21 cellular contexts compared by ENCODE assay signal in the genomic region with DNA sequence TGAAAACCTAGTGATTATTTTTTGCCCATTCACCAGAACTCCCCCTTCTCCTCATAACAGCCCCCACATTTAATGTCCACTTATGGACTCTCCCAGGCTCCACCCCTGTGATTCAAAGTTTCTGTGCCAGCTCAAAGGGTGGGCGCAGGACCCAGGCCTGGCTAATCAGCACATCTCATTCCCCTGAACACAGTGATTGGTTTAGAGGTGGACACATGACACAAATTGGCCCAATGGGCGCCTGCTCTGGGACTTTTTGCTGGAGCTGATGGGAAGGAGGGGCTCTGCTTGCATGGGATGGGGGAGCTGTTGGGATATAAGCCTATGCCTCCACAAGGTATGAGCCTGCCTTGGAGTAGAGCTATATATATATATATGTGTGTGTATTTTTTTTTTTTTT. TPM values are rescaled to one million over a fixed set of nuclear protein-coding genes. Genes with fewer than 3 reads are reported as not detected.
A peak's percentile ranks its signal among the peaks of the same experiment; 100 is the strongest.
DNase-seq lines count a peak whose midpoint lies in the region; ATAC-seq, FAIRE-seq and TF ChIP-seq lines count a peak whose summit lies in the region.
"Had no signal": no experiment of that assay in that cellular context is flagged by ENCODE, and none has a peak within 500 bp of the region (broad histone marks: within the 10 kb centered on the region; RNA-seq: fewer than 3 reads in every experiment).

No MANE protein-coding gene starts in this region.

- no peak overlapping the region for H2AFZ ChIP-seq in HepG2 (ENCODE audit: low read length)

- TF ChIP-seq POLR2A in HepG2 (IDR thresholded peaks at IDR 0.05; ENCODE audit: insufficient read depth in 1 of 2, low read depth in 2 of 2, low read length in 2 of 2): no peak
- no peak for TF ChIP-seq POLR2A in right lobe of liver (IDR thresholded peaks at IDR 0.05)

- H3K27me3 ChIP-seq in HepG2 (ENCODE audit: control insufficient read depth in 1 of 2, insufficient read depth in 2 of 2, low read length in 2 of 2): no peaks in the 10 kb centered on the region
- no peaks in the 10 kb centered on the region for H3K27me3 ChIP-seq in right lobe of liver
- H3K27me3 ChIP-seq: BLaER1 treated with 17β-estradiol and CSF1 and Interleukin-3, amounts not matched to agents 10 nM and 100 nM had no signal

- H3K36me3 Mint-ChIP-seq in WTC11 (peaks cover 16% of the 10 kb centered on the region), HFFc6 (ENCODE audit: low read depth) (peaks cover 6% of the 10 kb centered on the region), nephron progenitor cell (ENCODE audit: low read depth) (peaks cover 3% of the 10 kb centered on the region)
- H3K36me3 Mint-ChIP-seq: CD8-positive, alpha-beta T cell had no signal

- FAIRE-seq in HepG2 (lab: Jason Lieb, UNC): no peak
- FAIRE-seq: GM12891, GM19239, H54, HTR-8/SVneo had no signal

- no peak for TF ChIP-seq EP300 in HepG2 (IDR thresholded peaks at IDR 0.05; ENCODE audit: low read depth in 2 of 2, low read length in 2 of 2)
- no peak for TF ChIP-seq EP300 in HepG2 (CRISPR knock-in tag; IDR thresholded peaks at IDR 0.05; ENCODE audit: borderline replicate concordance)

- no TSS peak for BruUV-seq in HepG2 (replicated peaks; lab: Mats Ljungman, UMichigan)

- in situ Hi-C loops in HepG2 (cut with HindIII; ENCODE audit: extremely low pct_ligation_motif_present, low pct_unique_long_range_greater_than_20kb): no loop called here

- POLR2A ChIA-PET in HepG2 (lab: Yijun Ruan, JAX): interaction anchor here (1.2 to 1.4 kb wide), 2 partner anchors 9 to 15 kb away, joined by 3 to 6 read pairs; no protein-coding TSS in a partner anchor
- POLR2A ChIA-PET in WTC11 (lab: Charles Lee): interaction anchor here (1.4 kb wide), 1 partner anchor 9 kb away, joined by 5 read pairs; no protein-coding TSS in a partner anchor

- H3K4me1 ChIP-seq in HepG2 (ENCODE audit: insufficient read depth, low read length) (peaks cover 26% of the 10 kb centered on the region), right lobe of liver (no peaks in the 10 kb centered on the region)

- ATAC-seq in HepG2 (no peak), right lobe of liver (no peak), WTC11 (peak; percentile 38; the same call in 1 of the 2 replicates)
- ATAC-seq in stimulated activated naive CD8-positive, alpha-beta T cell treated with anti-CD3 and anti-CD28 coated beads, Interleukin-15, amount 100 ng/mL, for 72 hours: no peak
- ATAC-seq: CD8-positive, alpha-beta T cell had no signal

- no peaks in the 10 kb centered on the region for H3K9me3 ChIP-seq in HepG2 (ENCODE audit: low read length)
- no peaks in the 10 kb centered on the region for H3K9me3 ChIP-seq in right lobe of liver

- H3K27ac ChIP-seq in HepG2 (ENCODE audit: extremely low read length, insufficient read depth, low read length) (no peak overlapping the region), right lobe of liver (no peak overlapping the region)
- H3K27ac ChIP-seq: BLaER1 treated with 17β-estradiol and CSF1 and Interleukin-3, amounts not matched to agents 10 nM and 100 nM had no signal

- H3K36me3 ChIP-seq in HepG2 (replicated peaks in 1 of 2; ENCODE audit: control insufficient read depth in 1 of 2, insufficient read depth in 2 of 2, low read length in 2 of 2): no peaks in the 10 kb centered on the region
- H3K36me3 ChIP-seq in right lobe of liver: no peaks in the 10 kb centered on the region
- H3K36me3 ChIP-seq: BLaER1 treated with 17β-estradiol and CSF1 and Interleukin-3, amounts not matched to agents 10 nM and 100 nM had no signal

- H4K20me1 ChIP-seq in HepG2 (ENCODE audit: insufficient read depth, low read length): no peaks in the 10 kb centered on the region
- H4K20me1 ChIP-seq: BLaER1 treated with 17β-estradiol and CSF1 and Interleukin-3, amounts not matched to agents 10 nM and 100 nM had no signal

- H3K4me2 ChIP-seq in HepG2 (ENCODE audit: low read depth, low read length): no peak overlapping the region
- H3K4me2 ChIP-seq: BLaER1 treated with 17β-estradiol and CSF1 and Interleukin-3, amounts not matched to agents 10 nM and 100 nM had no signal

- H3K4me3 ChIP-seq in HepG2 (replicated peaks in 1 of 3; ENCODE audit: insufficient read depth in 1 of 3, low read depth in 2 of 3, low read length in 3 of 3): no peak overlapping the region
- H3K4me3 ChIP-seq in right lobe of liver: no peak overlapping the region
- H3K4me3 ChIP-seq: BLaER1 treated with 17β-estradiol and CSF1 and Interleukin-3, amounts not matched to agents 10 nM and 100 nM had no signal

- no peaks in the 10 kb centered on the region for H3K79me2 ChIP-seq in HepG2 (ENCODE audit: insufficient read depth, low read length)

- no peak overlapping the region for H3K27ac Mint-ChIP-seq in WTC11
- H3K27ac Mint-ChIP-seq in HFFc6: no peak overlapping the region
- no peak overlapping the region for H3K27ac Mint-ChIP-seq in stimulated activated naive CD8-positive, alpha-beta T cell treated with anti-CD3 and anti-CD28 coated beads, Interleukin-15, amount 100 ng/mL, for 72 hours
- no peak overlapping the region for H3K27ac Mint-ChIP-seq in nephron progenitor cell
- H3K27ac Mint-ChIP-seq: CD8-positive, alpha-beta T cell had no signal

- H3K4me1 Mint-ChIP-seq in WTC11 (peaks cover 4% of the 10 kb centered on the region), HFFc6 (ENCODE audit: low read depth) (peaks cover 16% of the 10 kb centered on the region), nephron progenitor cell (peaks cover 17% of the 10 kb centered on the region)
- H3K4me1 Mint-ChIP-seq in stimulated activated naive CD8-positive, alpha-beta T cell treated with anti-CD3 and anti-CD28 coated beads, Interleukin-15, amount 100 ng/mL, for 72 hours: peaks cover 8% of the 10 kb centered on the region

- no peak overlapping the region for H3K9ac ChIP-seq in HepG2 (ENCODE audit: insufficient read depth, low read depth, low read length)
- H3K9ac ChIP-seq: BLaER1 treated with 17β-estradiol and CSF1 and Interleukin-3, amounts not matched to agents 10 nM and 100 nM had no signal

- TF ChIP-seq CTCF in HepG2 (CRISPR knock-in tag; IDR thresholded peaks at IDR 0.05): no peak
- TF ChIP-seq CTCF in right lobe of liver (IDR thresholded peaks at IDR 0.05): no peak
- TF ChIP-seq CTCF in WTC11 (IDR thresholded peaks at IDR 0.05): no peak
- TF ChIP-seq CTCF in HFFc6 (IDR thresholded peaks at IDR 0.05): no peak
- no peak for TF ChIP-seq CTCF in nephron progenitor cell (IDR thresholded peaks at IDR 0.05)

- WGBS in HepG2 (ENCODE audit: low lambda C conversion rate): 58% methylated on average over 2 of the region's 2 CpGs
- 100% methylated on average over 1 of the region's 2 CpGs for WGBS in right lobe of liver (ENCODE audit: insufficient coverage, low coverage, low lambda C conversion rate, missing lambda C conversion rate)

- no peak for TF ChIP-seq RAD21 in HepG2 (CRISPR knock-in tag; IDR thresholded peaks at IDR 0.05)

- intact Hi-C loops in HepG2 (cut with micrococcal nuclease; ENCODE audit: unreplicated experiment) (no loop called here), right lobe of liver (cut with DNase I) (no loop called here)

- no peak for DNase-seq in HepG2 (ENCODE audit: low spot score)
- no peak for DNase-seq in right lobe of liver
- no peak for DNase-seq in WTC11 (ENCODE audit: low spot score)
- no peak for DNase-seq in HFFc6
- no peak for DNase-seq in stimulated activated naive CD8-positive, alpha-beta T cell treated with anti-CD3 and anti-CD28 coated beads, Interleukin-15, amount 100 ng/mL, for 72 hours
- DNase-seq in nephron progenitor cell: no peak
- DNase-seq: 8988T; Calu3; CD8-positive, alpha-beta T cell; DMS 273 treated with DMSO at 0.1 percent for 48 hours; DMS53; DND-41; EL; HCEC 1CT had no signal

- CTCF ChIA-PET in HepG2 (lab: Yijun Ruan, JAX; ENCODE audit: low intra/inter-chr PET ratio, low total read pairs) (no interaction called here), WTC11 (lab: Charles Lee) (interaction anchor here (1.3 to 3.4 kb wide), 4 partner anchors 7 to 45 kb away, joined by 4 to 26 read pairs (median 9); partner anchors contain the start of gene PRKCSH)

- peaks cover 13% of the 10 kb centered on the region for H3K9me3 Mint-ChIP-seq in WTC11
- H3K9me3 Mint-ChIP-seq in HFFc6: no peaks in the 10 kb centered on the region
- peaks cover 4 to 9% of the 10 kb centered on the region in 2 donors for H3K9me3 Mint-ChIP-seq in stimulated activated naive CD8-positive, alpha-beta T cell treated with anti-CD3 and anti-CD28 coated beads, Interleukin-15, amount 100 ng/mL, for 72 hours
- peaks cover 4% of the 10 kb centered on the region for H3K9me3 Mint-ChIP-seq in nephron progenitor cell
- H3K9me3 Mint-ChIP-seq: CD8-positive, alpha-beta T cell had no signal

- H3K27me3 Mint-ChIP-seq in WTC11 (ENCODE audit: low read depth): no peaks in the 10 kb centered on the region; the same call in 1 of the 2 replicates
- no peaks in the 10 kb centered on the region; the same call in 1 of the 2 replicates for H3K27me3 Mint-ChIP-seq in HFFc6 (ENCODE audit: insufficient read depth)
- H3K27me3 Mint-ChIP-seq in stimulated activated naive CD8-positive, alpha-beta T cell treated with anti-CD3 and anti-CD28 coated beads, Interleukin-15, amount 100 ng/mL, for 72 hours: peaks cover 5% of the 10 kb centered on the region
- H3K27me3 Mint-ChIP-seq in nephron progenitor cell (ENCODE audit: low read depth, poor library complexity): peaks cover 4% of the 10 kb centered on the region

- H3K4me3 Mint-ChIP-seq in WTC11 (no peak overlapping the region), HFFc6 (no peak overlapping the region), nephron progenitor cell (no peak overlapping the region)
- H3K4me3 Mint-ChIP-seq in stimulated activated naive CD8-positive, alpha-beta T cell treated with anti-CD3 and anti-CD28 coated beads, Interleukin-15, amount 100 ng/mL, for 72 hours: no peak overlapping the region
- H3K4me3 Mint-ChIP-seq: CD8-positive, alpha-beta T cell had no signal

RNA-seq across cellular contexts. Expression of gene EPOR, which starts 6.2 kb away (rescaled TPM):
- 1.2 and 2.9 TPM in 2 replicates for total RNA-seq in HepG2 (2016; rRNA removed; fragmentation: Illumina TruSeq; extraction: Trizol)
- total RNA-seq in HepG2 (2016; cell fraction: cytosol; rRNA removed; fragmentation: Illumina TruSeq; extraction: Trizol; ENCODE audit: low read depth): 0.61 and 0.88 TPM in 2 replicates
- 1.4 and 2.9 TPM in 2 replicates for total RNA-seq in HepG2 (2016; cell fraction: insoluble cytoplasmic fraction; rRNA removed; fragmentation: Illumina TruSeq; extraction: Trizol)
- 2.3 and 2.5 TPM in 2 replicates for total RNA-seq in HepG2 (2016; cell fraction: membrane; rRNA removed; fragmentation: Illumina TruSeq; extraction: Trizol)
- total RNA-seq in HepG2 (2016; cell fraction: nucleus; rRNA removed; fragmentation: Illumina TruSeq; extraction: Trizol): 2.5 and 3.1 TPM in 2 replicates
- 5.3 and 7.0 TPM in 2 replicates for polyA plus RNA-seq in HepG2 (2011; rRNA removed)
- polyA plus RNA-seq in HepG2 (2011; cell fraction: cytosol; rRNA removed): 3.4 and 5.3 TPM in 2 replicates
- 46.2 and 52.8 TPM in 2 replicates for polyA plus RNA-seq in HepG2 (2011; cell fraction: nucleus; rRNA removed)
- 3.2 and 4.2 TPM in 2 replicates for polyA plus RNA-seq in HepG2 (2012)
- polyA plus RNA-seq in HepG2 (2016; cell fraction: cytosol; fragmentation: Illumina TruSeq; extraction: Trizol; ENCODE audit: low read depth): 1.4 and 1.7 TPM in 2 replicates
- 2.0 and 2.2 TPM in 2 replicates for polyA plus RNA-seq in HepG2 (2016; cell fraction: insoluble cytoplasmic fraction; fragmentation: Illumina TruSeq; extraction: Trizol; ENCODE audit: low read depth)
- polyA plus RNA-seq in HepG2 (2016; cell fraction: membrane; fragmentation: Illumina TruSeq; extraction: Trizol; ENCODE audit: low read depth): 2.5 and 3.1 TPM in 2 replicates
- 8.5 and 9.5 TPM in 2 replicates for polyA plus RNA-seq in HepG2 (2016; cell fraction: nucleus; fragmentation: Illumina TruSeq; extraction: Trizol; ENCODE audit: insufficient read depth, low read depth)
- polyA minus RNA-seq in HepG2 (2011; rRNA and poly(A)+ RNA removed; ENCODE audit: low replicate concordance): 5.8 and 9.7 TPM in 2 replicates
- 1.8 and 3.3 TPM in 2 replicates for polyA minus RNA-seq in HepG2 (2011; cell fraction: cytosol; rRNA and poly(A)+ RNA removed)
- polyA minus RNA-seq in HepG2 (2011; cell fraction: nucleus; rRNA and poly(A)+ RNA removed): 2.6 and 2.7 TPM in 2 replicates
- 1 to 10 TPM; 4.9 to 8.7 (median 7.1) TPM for total RNA-seq in right lobe of liver
- total RNA-seq in WTC11 (2021): 16.8 to 20.9 TPM (median 20.4 TPM) in 3 replicates
- 1 to 10 TPM; 6.1 to 8.3 (median 7.1) TPM for total RNA-seq in HFFc6 (2021; fragmentation: NEBNext Ultra II Directional; extraction: Animal tissue kit (Norgen Biotek cat#: 25700))

RNA-seq across cellular contexts. Expression of gene SWSAP1, which starts 15.9 kb away (rescaled TPM):
- total RNA-seq in HepG2 (2016; rRNA removed; fragmentation: Illumina TruSeq; extraction: Trizol): 3.1 and 3.3 TPM in 2 replicates
- total RNA-seq in HepG2 (2016; cell fraction: cytosol; rRNA removed; fragmentation: Illumina TruSeq; extraction: Trizol; ENCODE audit: low read depth): 0.81 and 1.5 TPM in 2 replicates
- 3.1 and 3.4 TPM in 2 replicates for total RNA-seq in HepG2 (2016; cell fraction: insoluble cytoplasmic fraction; rRNA removed; fragmentation: Illumina TruSeq; extraction: Trizol)
- total RNA-seq in HepG2 (2016; cell fraction: membrane; rRNA removed; fragmentation: Illumina TruSeq; extraction: Trizol): 1.9 and 2.2 TPM in 2 replicates
- total RNA-seq in HepG2 (2016; cell fraction: nucleus; rRNA removed; fragmentation: Illumina TruSeq; extraction: Trizol): 1.3 and 2.3 TPM in 2 replicates
- polyA plus RNA-seq in HepG2 (2011; rRNA removed): 2.7 and 3.9 TPM in 2 replicates
- polyA plus RNA-seq in HepG2 (2011; cell fraction: cytosol; rRNA removed): 2.3 and 3.3 TPM in 2 replicates
- 4.9 and 5.4 TPM in 2 replicates for polyA plus RNA-seq in HepG2 (2011; cell fraction: nucleus; rRNA removed)
- 1.5 and 1.6 TPM in 2 replicates for polyA plus RNA-seq in HepG2 (2012)
- 0.61 and 0.65 TPM in 2 replicates for polyA plus RNA-seq in HepG2 (2016; cell fraction: cytosol; fragmentation: Illumina TruSeq; extraction: Trizol; ENCODE audit: low read depth)
- 3.9 and 4.4 TPM in 2 replicates for polyA plus RNA-seq in HepG2 (2016; cell fraction: insoluble cytoplasmic fraction; fragmentation: Illumina TruSeq; extraction: Trizol; ENCODE audit: low read depth)
- polyA plus RNA-seq in HepG2 (2016; cell fraction: membrane; fragmentation: Illumina TruSeq; extraction: Trizol; ENCODE audit: low read depth): 1.2 and 1.6 TPM in 2 replicates
- polyA plus RNA-seq in HepG2 (2016; cell fraction: nucleus; fragmentation: Illumina TruSeq; extraction: Trizol; ENCODE audit: insufficient read depth, low read depth): 2.9 and 3.2 TPM in 2 replicates
- 1.3 and 2.7 TPM in 2 replicates for polyA minus RNA-seq in HepG2 (2011; rRNA and poly(A)+ RNA removed; ENCODE audit: low replicate concordance)
- 0.79 and 0.97 TPM in 2 replicates for polyA minus RNA-seq in HepG2 (2011; cell fraction: cytosol; rRNA and poly(A)+ RNA removed)
- polyA minus RNA-seq in HepG2 (2011; cell fraction: nucleus; rRNA and poly(A)+ RNA removed): 1.8 and 2.7 TPM in 2 replicates
- 1 to 10 TPM; 1.4 to 2.7 (median 2.3) TPM for total RNA-seq in right lobe of liver
- total RNA-seq in WTC11 (2021): 2.4 to 3.9 TPM (median 3.0 TPM) in 3 replicates
- 1 to 10 TPM; 1.2 to 2.2 (median 1.6) TPM for total RNA-seq in HFFc6 (2021; fragmentation: NEBNext Ultra II Directional; extraction: Animal tissue kit (Norgen Biotek cat#: 25700))

RNA-seq across cellular contexts. Expression of gene RGL3, which starts 28.8 kb away (rescaled TPM):
- total RNA-seq in HepG2 (2016; rRNA removed; fragmentation: Illumina TruSeq; extraction: Trizol): 1.2 and 4.2 TPM in 2 replicates
- total RNA-seq in HepG2 (2016; cell fraction: cytosol; rRNA removed; fragmentation: Illumina TruSeq; extraction: Trizol; ENCODE audit: low read depth): 2.5 and 4.2 TPM in 2 replicates
- 0.24 and 4.3 TPM in 2 replicates for total RNA-seq in HepG2 (2016; cell fraction: insoluble cytoplasmic fraction; rRNA removed; fragmentation: Illumina TruSeq; extraction: Trizol)
- total RNA-seq in HepG2 (2016; cell fraction: membrane; rRNA removed; fragmentation: Illumina TruSeq; extraction: Trizol): 0.80 and 2.7 TPM in 2 replicates
- total RNA-seq in HepG2 (2016; cell fraction: nucleus; rRNA removed; fragmentation: Illumina TruSeq; extraction: Trizol): 5.7 and 8.1 TPM in 2 replicates
- 7.6 and 8.4 TPM in 2 replicates for polyA plus RNA-seq in HepG2 (2011; rRNA removed)
- polyA plus RNA-seq in HepG2 (2011; cell fraction: cytosol; rRNA removed): 0.79 and 1.9 TPM in 2 replicates
- 95.2 and 108 TPM in 2 replicates for polyA plus RNA-seq in HepG2 (2011; cell fraction: nucleus; rRNA removed)
- 9.4 TPM in 2 replicates for polyA plus RNA-seq in HepG2 (2012)
- 0.75 and 0.92 TPM in 2 replicates for polyA plus RNA-seq in HepG2 (2016; cell fraction: cytosol; fragmentation: Illumina TruSeq; extraction: Trizol; ENCODE audit: low read depth)
- 1.5 and 2.8 TPM in 2 replicates for polyA plus RNA-seq in HepG2 (2016; cell fraction: insoluble cytoplasmic fraction; fragmentation: Illumina TruSeq; extraction: Trizol; ENCODE audit: low read depth)
- polyA plus RNA-seq in HepG2 (2016; cell fraction: membrane; fragmentation: Illumina TruSeq; extraction: Trizol; ENCODE audit: low read depth): 0.85 and 1.4 TPM in 2 replicates
- 38.5 and 40.9 TPM in 2 replicates for polyA plus RNA-seq in HepG2 (2016; cell fraction: nucleus; fragmentation: Illumina TruSeq; extraction: Trizol; ENCODE audit: insufficient read depth, low read depth)
- polyA minus RNA-seq in HepG2 (2011; rRNA and poly(A)+ RNA removed; ENCODE audit: low replicate concordance): 7.1 and 16.7 TPM in 2 replicates
- polyA minus RNA-seq in HepG2 (2011; cell fraction: cytosol; rRNA and poly(A)+ RNA removed): 3.9 and 4.1 TPM in 2 replicates
- 14.0 and 15.7 TPM in 2 replicates for polyA minus RNA-seq in HepG2 (2011; cell fraction: nucleus; rRNA and poly(A)+ RNA removed)
- 10 to 100 TPM in 5 of 6 experiments, 1 to 10 TPM in 1; 6.7 to 26.6 (median 19.7) TPM for total RNA-seq in right lobe of liver
- total RNA-seq in WTC11 (2021): 69.0 to 88.3 TPM (median 86.0 TPM) in 3 replicates
- total RNA-seq in HFFc6 (2021; fragmentation: NEBNext Ultra II Directional; extraction: Animal tissue kit (Norgen Biotek cat#: 25700)): 10 to 100 TPM in 1 of 6 experiments, 1 to 10 TPM in 5; 7.3 to 11.7 (median 8.9) TPM
- total RNA-seq: A673; CD8-positive, alpha-beta T cell; G401 had no signal

RNA-seq across cellular contexts. Expression of gene PLPPR2, which starts 35.1 kb away (rescaled TPM):
- total RNA-seq in HepG2 (2016; rRNA removed; fragmentation: Illumina TruSeq; extraction: Trizol) (0.77 and 1.5 TPM in 2 replicates), right lobe of liver (10 to 100 TPM in 3 of 6 experiments, 1 to 10 TPM in 3; 6.7 to 17.5 (median 10.2) TPM), WTC11 (2021) (7.5 to 9.6 TPM (median 8.4 TPM) in 3 replicates)
- total RNA-seq in HepG2 (2016; cell fraction: cytosol; rRNA removed; fragmentation: Illumina TruSeq; extraction: Trizol; ENCODE audit: low read depth): 1.2 and 1.3 TPM in 2 replicates
- total RNA-seq in HepG2 (2016; cell fraction: insoluble cytoplasmic fraction; rRNA removed; fragmentation: Illumina TruSeq; extraction: Trizol): 0.70 and 1.3 TPM in 2 replicates
- total RNA-seq in HepG2 (2016; cell fraction: membrane; rRNA removed; fragmentation: Illumina TruSeq; extraction: Trizol): 1.9 and 3.1 TPM in 2 replicates
- total RNA-seq in HepG2 (2016; cell fraction: nucleus; rRNA removed; fragmentation: Illumina TruSeq; extraction: Trizol): 1.1 and 1.8 TPM in 2 replicates
- polyA plus RNA-seq in HepG2 (2011; rRNA removed): 2.1 and 4.2 TPM in 2 replicates
- polyA plus RNA-seq in HepG2 (2011; cell fraction: cytosol; rRNA removed): 1.9 and 2.5 TPM in 2 replicates
- polyA plus RNA-seq in HepG2 (2011; cell fraction: nucleus; rRNA removed): 17.0 and 17.4 TPM in 2 replicates
- 3.2 and 4.3 TPM in 2 replicates for polyA plus RNA-seq in HepG2 (2012)
- 2.2 and 3.3 TPM in 2 replicates for polyA plus RNA-seq in HepG2 (2016; cell fraction: cytosol; fragmentation: Illumina TruSeq; extraction: Trizol; ENCODE audit: low read depth)
- 1.3 and 2.2 TPM in 2 replicates for polyA plus RNA-seq in HepG2 (2016; cell fraction: insoluble cytoplasmic fraction; fragmentation: Illumina TruSeq; extraction: Trizol; ENCODE audit: low read depth)
- 4.4 and 5.3 TPM in 2 replicates for polyA plus RNA-seq in HepG2 (2016; cell fraction: membrane; fragmentation: Illumina TruSeq; extraction: Trizol; ENCODE audit: low read depth)
- polyA plus RNA-seq in HepG2 (2016; cell fraction: nucleus; fragmentation: Illumina TruSeq; extraction: Trizol; ENCODE audit: insufficient read depth, low read depth): 3.3 and 4.8 TPM in 2 replicates
- 7.2 and 7.3 TPM in 2 replicates for polyA minus RNA-seq in HepG2 (2011; rRNA and poly(A)+ RNA removed; ENCODE audit: low replicate concordance)
- 1.3 and 2.5 TPM in 2 replicates for polyA minus RNA-seq in HepG2 (2011; cell fraction: cytosol; rRNA and poly(A)+ RNA removed)
- polyA minus RNA-seq in HepG2 (2011; cell fraction: nucleus; rRNA and poly(A)+ RNA removed): 2.8 and 4.7 TPM in 2 replicates
- 10 to 100 TPM; 52.4 to 82.2 (median 59.7) TPM for total RNA-seq in HFFc6 (2021; fragmentation: NEBNext Ultra II Directional; extraction: Animal tissue kit (Norgen Biotek cat#: 25700))

RNA-seq across cellular contexts. Expression of gene CCDC159, which starts 44.0 kb away (rescaled TPM):
- 1.2 and 1.7 TPM in 2 replicates for total RNA-seq in HepG2 (2016; rRNA removed; fragmentation: Illumina TruSeq; extraction: Trizol)
- total RNA-seq in HepG2 (2016; cell fraction: cytosol; rRNA removed; fragmentation: Illumina TruSeq; extraction: Trizol; ENCODE audit: low read depth): 0.81 and 0.88 TPM in 2 replicates
- total RNA-seq in HepG2 (2016; cell fraction: insoluble cytoplasmic fraction; rRNA removed; fragmentation: Illumina TruSeq; extraction: Trizol): 0.82 and 1.3 TPM in 2 replicates
- 1.4 and 1.9 TPM in 2 replicates for total RNA-seq in HepG2 (2016; cell fraction: membrane; rRNA removed; fragmentation: Illumina TruSeq; extraction: Trizol)
- 2.7 and 4.7 TPM in 2 replicates for total RNA-seq in HepG2 (2016; cell fraction: nucleus; rRNA removed; fragmentation: Illumina TruSeq; extraction: Trizol)
- 6.3 and 9.1 TPM in 2 replicates for polyA plus RNA-seq in HepG2 (2011; rRNA removed)
- 2.8 and 3.3 TPM in 2 replicates for polyA plus RNA-seq in HepG2 (2011; cell fraction: cytosol; rRNA removed)
- polyA plus RNA-seq in HepG2 (2011; cell fraction: nucleus; rRNA removed): 44.4 and 50.4 TPM in 2 replicates
- polyA plus RNA-seq in HepG2 (2012): 4.5 and 6.5 TPM in 2 replicates
- polyA plus RNA-seq in HepG2 (2016; cell fraction: cytosol; fragmentation: Illumina TruSeq; extraction: Trizol; ENCODE audit: low read depth): 1.7 and 2.1 TPM in 2 replicates
- 2.2 TPM in 2 replicates for polyA plus RNA-seq in HepG2 (2016; cell fraction: insoluble cytoplasmic fraction; fragmentation: Illumina TruSeq; extraction: Trizol; ENCODE audit: low read depth)
- polyA plus RNA-seq in HepG2 (2016; cell fraction: membrane; fragmentation: Illumina TruSeq; extraction: Trizol; ENCODE audit: low read depth): 1.5 and 2.1 TPM in 2 replicates
- 8.6 and 11.0 TPM in 2 replicates for polyA plus RNA-seq in HepG2 (2016; cell fraction: nucleus; fragmentation: Illumina TruSeq; extraction: Trizol; ENCODE audit: insufficient read depth, low read depth)
- 2.6 and 3.3 TPM in 2 replicates for polyA minus RNA-seq in HepG2 (2011; rRNA and poly(A)+ RNA removed; ENCODE audit: low replicate concordance)
- polyA minus RNA-seq in HepG2 (2011; cell fraction: cytosol; rRNA and poly(A)+ RNA removed): 0.97 TPM in 1 of 2 replicates, not detected in the other
- polyA minus RNA-seq in HepG2 (2011; cell fraction: nucleus; rRNA and poly(A)+ RNA removed): 7.0 and 7.8 TPM in 2 replicates
- total RNA-seq in right lobe of liver: 10 to 100 TPM in 5 of 6 experiments, 1 to 10 TPM in 1; 8.4 to 27.9 (median 23.4) TPM
- 5.5 to 8.5 TPM (median 6.8 TPM) in 3 replicates for total RNA-seq in WTC11 (2021)
- total RNA-seq in HFFc6 (2021; fragmentation: NEBNext Ultra II Directional; extraction: Animal tissue kit (Norgen Biotek cat#: 25700)): 10 to 100 TPM in 4 of 6 experiments, 1 to 10 TPM in 2; 7.7 to 11.8 (median 10.4) TPM

Comparison
In these comparisons a context has a peak if more than half of its experiments do, and no peak if none do; other contexts are left out.
1. Of the 50 proteins assayed by ChIP-seq in both HepG2 and WTC11: peak only in HepG2: NFYB; only in WTC11: USF2; in both: none; in neither: 48.